8 cellular contexts compared by ENCODE assay signal in the genomic region with DNA sequence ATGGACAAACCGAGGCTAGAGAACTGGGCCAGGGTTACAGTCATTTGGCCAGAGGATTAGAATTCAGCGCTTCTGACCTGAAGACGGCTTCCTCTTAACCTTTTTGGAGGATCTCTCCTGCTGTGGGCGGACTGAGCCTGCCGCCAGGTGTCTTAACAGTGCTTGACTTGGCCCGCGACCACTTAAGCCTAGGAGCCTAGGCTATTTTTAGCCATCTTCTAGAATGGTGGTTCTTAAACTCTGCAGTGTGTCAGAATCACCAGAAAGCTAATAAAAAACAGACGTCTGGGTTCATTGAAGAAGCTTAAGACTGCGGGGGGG. TPM values are rescaled to one million over a fixed set of nuclear protein-coding genes. Genes with fewer than 3 reads are reported as not detected.
DNase-seq lines count a peak whose midpoint lies in the region; ATAC-seq and TF ChIP-seq lines count a peak whose summit lies in the region.

No MANE protein-coding gene starts in this region.

- H3F3A ChIP-seq in SK-N-SH (replicated peaks; ENCODE audit: insufficient read depth), result peaks cover 9% of the 10 kb centered on the region

- ATAC-seq in HG02943 (IDR thresholded peaks at IDR 0.05; ENCODE audit: low read depth, unreplicated experiment) (peak; percentile 11), naive B cell (ENCODE audit: low read depth in 2 of 2) (peak; percentile 38 to 39)

- H3K4me1 ChIP-seq in SK-N-SH (ENCODE audit: control insufficient read depth in 1 of 2, insufficient read depth in 2 of 2, low read depth in 1 of 2, low read length in 1 of 2), result peaks cover 3 to 9% of the 10 kb centered on the region in 2 experiments; a peak in 2 of 4 replicates
- peaks cover 32 to 36% of the 10 kb centered on the region in 2 donors for H3K4me1 ChIP-seq in duodenal mucosa (ENCODE audit: control insufficient read depth in 1 of 2, insufficient read depth in 2 of 2, low read length in 2 of 2)

- H4K20me1 ChIP-seq in SK-N-SH (ENCODE audit: insufficient read depth), result peaks cover 27% of the 10 kb centered on the region

- no peaks in the 10 kb centered on the region for H3K9me3 ChIP-seq in SK-N-SH
- no peaks in the 10 kb centered on the region for H3K9me3 ChIP-seq in duodenal mucosa (ENCODE audit: control insufficient read depth in 1 of 2, low read length in 2 of 2)

- peak; percentile 37 for TF ChIP-seq CTCF in SK-N-SH (IDR thresholded peaks at IDR 0.05)

- H2AFZ ChIP-seq in SK-N-SH (ENCODE audit: low read depth), result peak overlapping the region; percentile 64; the same call in 1 of the 2 replicates

- CTCF ChIA-PET in SK-N-SH (lab: Yijun Ruan, JAX), result interaction anchor here (1.0 to 1.6 kb wide), 4 partner anchors 11 to 266 kb away, joined by 3 to 4 read pairs (median 4); no protein-coding TSS in a partner anchor

- DNase-seq in DMS 273 treated with DMSO at 0.1 percent for 48 hours (lab: John Stamatoyannopoulos, UW) (peak; percentile 12), SK-N-SH (peak; percentile 57), naive B cell (no peak), DMS153 (lab: John Stamatoyannopoulos, UW) (no peak), retina (no peak), hypothalamus (lab: John Stamatoyannopoulos, UW) (no peak)

- H3K9me3 Mint-ChIP-seq in naive B cell, result no peaks in the 10 kb centered on the region

- H3K9ac ChIP-seq in SK-N-SH (peak overlapping the region; percentile 97), duodenal mucosa (ENCODE audit: low read depth in 1 of 2, low read length in 2 of 2) (peak overlapping the region; percentile 97 to 98)

- H3K27ac ChIP-seq in SK-N-SH (ENCODE audit: low read depth in 2 of 2, low read length in 1 of 2) (peak overlapping the region; percentile 73 to 86), duodenal mucosa (ENCODE audit: low read depth, low read length) (peak overlapping the region; percentile 87)

- peak overlapping the region; percentile 90 to 99 (median 95) for H3K27ac Mint-ChIP-seq in naive B cell

- H3K4me3 Mint-ChIP-seq in naive B cell, result peak overlapping the region; percentile 94 to 99 (median 98)

- peaks cover 98% of the 10 kb centered on the region for H3K79me2 ChIP-seq in SK-N-SH (ENCODE audit: insufficient read depth)

- H3K27me3 ChIP-seq in SK-N-SH (ENCODE audit: insufficient read depth) (no peaks in the 10 kb centered on the region), duodenal mucosa (ENCODE audit: control insufficient read depth in 1 of 2, insufficient read depth in 2 of 2, low read length in 2 of 2) (no peaks in the 10 kb centered on the region)

- H3K4me3 ChIP-seq in SK-N-SH (ENCODE audit: low read depth in 2 of 2, low read length in 1 of 2), result peak overlapping the region; percentile 73 to 97
- H3K4me3 ChIP-seq in duodenal mucosa (ENCODE audit: low read depth in 1 of 2, low read length in 2 of 2), result peak overlapping the region; percentile 91 to 97

- H3K4me1 Mint-ChIP-seq in naive B cell, result peaks cover 32 to 57% (median 43%) of the 10 kb centered on the region in 3 donors

- peak overlapping the region; percentile 97 for H3K4me2 ChIP-seq in SK-N-SH

- POLR2A ChIA-PET in SK-N-SH (lab: Yijun Ruan, JAX), result interaction anchor here (1.2 to 1.6 kb wide), 6 partner anchors 11 to 170 kb away, joined by 3 to 8 read pairs (median 6); a partner anchor contains a TSS

- TF ChIP-seq EP300 in SK-N-SH (IDR thresholded peaks at IDR 0.05; ENCODE audit: borderline replicate concordance in 1 of 2, low read depth in 1 of 2, low read length in 1 of 2), result no peak

- no peaks in the 10 kb centered on the region for H3K9me2 ChIP-seq in SK-N-SH

- no peak for TF ChIP-seq RAD21 in SK-N-SH (IDR thresholded peaks at IDR 0.05; ENCODE audit: low read length)

- under 1% methylated on average over 9 of the region's 9 CpGs for WGBS in SK-N-SH (ENCODE audit: low lambda C conversion rate)

- H3K36me3 ChIP-seq in SK-N-SH (replicated peaks in 1 of 2; ENCODE audit: control insufficient read depth in 1 of 2, insufficient read depth in 2 of 2, low read length in 1 of 2), result peaks cover 6 to 12% of the 10 kb centered on the region in 2 experiments
- H3K36me3 ChIP-seq in duodenal mucosa (ENCODE audit: control insufficient read depth in 1 of 2, insufficient read depth in 2 of 2, low read length in 2 of 2), result peaks cover 8% of the 10 kb centered on the region in 2 donors

- H3K36me3 Mint-ChIP-seq in naive B cell, result peaks cover 0 to 7% of the 10 kb centered on the region in 2 donors

- no peaks in the 10 kb centered on the region for H3K27me3 Mint-ChIP-seq in naive B cell

TF ChIP-seq in SK-N-SH, 30 proteins besides CTCF, POLR2A, EP300 and RAD21:
- TF ChIP-seq TCF12 (IDR thresholded peaks at IDR 0.05), result peak; percentile 54; the same call in 1 of the 2 replicates
- TF ChIP-seq, protein P1, sequence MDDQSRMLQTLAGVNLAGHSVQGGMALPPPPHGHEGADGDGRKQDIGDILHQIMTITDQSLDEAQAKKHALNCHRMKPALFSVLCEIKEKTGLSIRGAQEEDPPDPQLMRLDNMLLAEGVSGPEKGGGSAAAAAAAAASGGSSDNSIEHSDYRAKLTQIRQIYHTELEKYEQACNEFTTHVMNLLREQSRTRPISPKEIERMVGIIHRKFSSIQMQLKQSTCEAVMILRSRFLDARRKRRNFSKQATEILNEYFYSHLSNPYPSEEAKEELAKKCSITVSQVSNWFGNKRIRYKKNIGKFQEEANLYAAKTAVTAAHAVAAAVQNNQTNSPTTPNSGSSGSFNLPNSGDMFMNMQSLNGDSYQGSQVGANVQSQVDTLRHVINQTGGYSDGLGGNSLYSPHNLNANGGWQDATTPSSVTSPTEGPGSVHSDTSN (IDR thresholded peaks at IDR 0.05), result no peak

RNA-seq across cellular contexts. Expression of a gene that starts 0.7 kb away (rescaled TPM):
- 244 and 301 TPM in 2 replicates for polyA plus RNA-seq in SK-N-SH (2012; rRNA removed)
- polyA plus RNA-seq in SK-N-SH (2012; cell fraction: cytosol; rRNA removed), result 157 and 199 TPM in 2 replicates
- 189 and 235 TPM in 2 replicates for polyA plus RNA-seq in SK-N-SH (2012; cell fraction: nucleus; rRNA removed)
- polyA plus RNA-seq in naive B cell (ENCODE audit: low read depth in 6 of 6), result 100 to 1,000 TPM; 128 to 211 (median 147) TPM

RNA-seq across cellular contexts. Expression of a gene that starts 0.8 kb away (rescaled TPM):
- polyA plus RNA-seq in SK-N-SH (2012; rRNA removed) (86.6 and 89.4 TPM in 2 replicates), naive B cell (ENCODE audit: low read depth in 6 of 6) (10 to 100 TPM; 61.3 to 89.8 (median 65.3) TPM)
- 68.1 and 79.1 TPM in 2 replicates for polyA plus RNA-seq in SK-N-SH (2012; cell fraction: cytosol; rRNA removed)
- polyA plus RNA-seq in SK-N-SH (2012; cell fraction: nucleus; rRNA removed), result 66.0 and 75.5 TPM in 2 replicates

RNA-seq across cellular contexts. Expression of a gene that starts 54.2 kb away (rescaled TPM):
- polyA plus RNA-seq in SK-N-SH (2012; rRNA removed) (59.8 and 95.2 TPM in 2 replicates), naive B cell (ENCODE audit: low read depth in 6 of 6) (10 to 100 TPM; 31.7 to 37.2 (median 35.2) TPM)
- polyA plus RNA-seq in SK-N-SH (2012; cell fraction: cytosol; rRNA removed), result 26.4 and 50.4 TPM in 2 replicates
- polyA plus RNA-seq in SK-N-SH (2012; cell fraction: nucleus; rRNA removed), result 120 and 190 TPM in 2 replicates

Comparison
In these comparisons a context has a peak if more than half of its experiments do, and no peak if none do; other contexts are left out.
1. DNase-seq: peak in DMS 273 treated with DMSO at 0.1 percent for 48 hours (single experiment) and SK-N-SH (single experiment); none in naive B cell (single experiment), DMS153 (single experiment), retina (single experiment) and hypothalamus (0 of 51).